In genomic region chr15:101064795-101065569, GRCh38 we compare ENCODE assay signal across 1 cellular context.
TF ChIP-seq lines count a peak whose summit lies in the region.

No MANE protein-coding gene starts in this region.

TF ChIP-seq in H1, 55 proteins besides CTCF, POLR2A, EP300 and RAD21:
- no peak for TF ChIP-seq CEBPB (IDR thresholded peaks at IDR 0.05; ENCODE audit: low read depth, low read length)
- TF ChIP-seq CBX8 (IDR thresholded peaks at IDR 0.05; ENCODE audit: borderline replicate concordance, low read depth, low read length) = no peak
- no peak for TF ChIP-seq KDM1A (IDR thresholded peaks at IDR 0.05; ENCODE audit: borderline replicate concordance, low read length)
- TF ChIP-seq HDAC2 (IDR thresholded peaks at IDR 0.05; ENCODE audit: borderline replicate concordance in 1 of 2, low read depth in 2 of 2, low read length in 2 of 2) = no peak
- TF ChIP-seq CTBP2 (IDR thresholded peaks at IDR 0.05; ENCODE audit: borderline replicate concordance, insufficient read depth, insufficient read length, low read length) = no peak
- no peak for TF ChIP-seq BRCA1 (IDR thresholded peaks at IDR 0.05; ENCODE audit: low read depth, low read length)
- TF ChIP-seq BACH1 (IDR thresholded peaks at IDR 0.05; ENCODE audit: low read length) = no peak
- no peak for TF ChIP-seq ATF3 (IDR thresholded peaks at IDR 0.05; ENCODE audit: insufficient read depth, low read depth, low read length)
- no peak for TF ChIP-seq CHD1 (IDR thresholded peaks at IDR 0.05; ENCODE audit: low read depth, low read length)
- TF ChIP-seq, protein P1, sequence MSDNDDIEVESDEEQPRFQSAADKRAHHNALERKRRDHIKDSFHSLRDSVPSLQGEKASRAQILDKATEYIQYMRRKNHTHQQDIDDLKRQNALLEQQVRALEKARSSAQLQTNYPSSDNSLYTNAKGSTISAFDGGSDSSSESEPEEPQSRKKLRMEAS (IDR thresholded peaks at IDR 0.05) = no peak
- no peak for TF ChIP-seq SRF (IDR thresholded peaks at IDR 0.05; ENCODE audit: low read depth, low read length)
- TF ChIP-seq BCL11A (IDR thresholded peaks at IDR 0.05; ENCODE audit: low read depth in 2 of 2, low read length in 2 of 2) = no peak
- no peak for TF ChIP-seq PHF8 (conservative IDR thresholded peaks at IDR 0.05; ENCODE audit: low read depth, low read length)
- no peak for TF ChIP-seq SUZ12 (IDR thresholded peaks at IDR 0.05; ENCODE audit: low read length)
- no peak for TF ChIP-seq ASH2L (IDR thresholded peaks at IDR 0.05; ENCODE audit: low read length)
- no peak for TF ChIP-seq CREB1 (IDR thresholded peaks at IDR 0.05)
